ENCODE assay signal across 8 cellular contexts in the genomic region with DNA sequence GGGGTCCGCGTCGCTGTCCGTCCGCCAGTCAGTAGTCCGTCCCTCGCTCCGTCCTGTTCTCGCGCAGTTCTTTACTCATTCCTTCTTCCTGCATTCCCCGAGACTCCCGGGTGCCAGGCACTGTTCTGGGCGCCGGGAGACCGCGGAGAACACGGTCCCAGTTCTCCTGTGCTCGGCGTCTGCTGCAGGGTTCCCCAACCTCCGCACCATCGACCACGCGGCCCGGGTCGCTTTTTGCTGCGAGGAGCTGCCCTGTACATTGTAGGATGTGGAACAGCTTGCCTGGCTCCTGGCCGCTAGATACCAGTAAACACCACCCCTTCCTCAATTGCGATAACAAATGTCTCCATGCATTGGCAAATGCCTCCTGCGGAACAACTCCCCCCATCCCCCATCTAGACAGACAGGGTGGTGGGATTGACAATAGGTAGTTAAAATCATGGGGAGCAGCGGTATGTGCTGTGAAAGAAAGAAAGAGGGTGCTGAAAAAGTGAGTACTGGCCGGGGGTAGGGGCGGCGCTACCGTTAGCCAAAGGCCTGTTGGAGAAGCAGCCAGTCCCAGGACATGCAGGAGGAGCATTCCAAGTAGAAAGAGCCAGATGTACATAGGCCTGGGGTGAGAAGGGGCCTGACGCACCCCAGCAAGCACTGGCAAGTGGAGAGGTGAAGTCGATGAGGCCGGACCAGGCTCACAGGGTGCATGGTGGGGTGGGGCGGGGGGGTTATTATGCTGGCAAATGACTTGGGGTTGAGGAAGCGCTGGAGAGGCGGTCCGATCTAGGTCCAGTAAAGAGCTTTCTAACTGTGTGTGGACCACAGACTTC. TPM values are rescaled to one million over a fixed set of nuclear protein-coding genes. Genes with fewer than 3 reads are reported as not detected.
DNase-seq lines count a peak whose midpoint lies in the region; ATAC-seq and TF ChIP-seq lines count a peak whose summit lies in the region.

No MANE protein-coding gene starts in this region.

- peak overlapping the region; percentile 87 for H3K27ac Mint-ChIP-seq in activated CD4-positive, alpha-beta memory T cell treated with anti-CD3 and anti-CD28 coated beads for 36 hours

- in situ Hi-C loops in GM13977 (cut with MboI; ENCODE audit: low pct_unique_long_range_greater_than_20kb, low sequenced_read_pairs, unreplicated experiment), result no loop called here

- TF ChIP-seq CTCF in AG09309 (IDR thresholded peaks at IDR 0.05; ENCODE audit: control insufficient read depth, insufficient read depth, low read depth, low read length, missing control alignments), result no peak
- no peak for TF ChIP-seq CTCF in HCT116 (IDR thresholded peaks at IDR 0.05 in 2 of 3, conservative IDR thresholded peaks at IDR 0.05 in 1 of 3; ENCODE audit: borderline replicate concordance in 1 of 3, insufficient read depth in 1 of 3, low read depth in 2 of 3, low read length in 2 of 3)
- no peak for TF ChIP-seq CTCF in GM13977 (IDR thresholded peaks at IDR 0.05; ENCODE audit: extremely low read depth, insufficient read depth, missing control alignments)

- H3K27me3 ChIP-seq in HCT116 (ENCODE audit: insufficient read depth, low read length) (no peaks in the 10 kb centered on the region), rectal smooth muscle tissue (ENCODE audit: control insufficient read depth, insufficient read depth, low read length) (peaks cover 3% of the 10 kb centered on the region)

- H3K9me2 ChIP-seq in HCT116 (ENCODE audit: insufficient read depth), result no peaks in the 10 kb centered on the region

- POLR2A ChIA-PET in HCT116 (lab: Charles Lee), result interaction anchor here (0.7 to 1.8 kb wide), 42 partner anchors 8 to 867 kb away, joined by 3 to 21 read pairs (median 5); a partner anchor contains a TSS
- POLR2A ChIA-PET in activated CD4-positive, alpha-beta memory T cell treated with anti-CD3 and anti-CD28 coated beads for 36 hours (lab: Charles Lee), result interaction anchor here (0.7 to 4.0 kb wide), 20 partner anchors 11 to 376 kb away, joined by 3 to 26 read pairs (median 6); a partner anchor contains a TSS

- BruUV-seq in HCT116 (replicated peaks; lab: Mats Ljungman, UMichigan), result TSS peak; percentile 66

- no peaks in the 10 kb centered on the region for H3K9me3 Mint-ChIP-seq in activated CD4-positive, alpha-beta memory T cell treated with anti-CD3 and anti-CD28 coated beads for 36 hours

- peak overlapping the region; percentile 93 for H3K4me3 Mint-ChIP-seq in activated CD4-positive, alpha-beta memory T cell treated with anti-CD3 and anti-CD28 coated beads for 36 hours

- no peak for TF ChIP-seq RAD21 in HCT116 (IDR thresholded peaks at IDR 0.05; ENCODE audit: low read depth)

- H3K4me1 Mint-ChIP-seq in activated CD4-positive, alpha-beta memory T cell treated with anti-CD3 and anti-CD28 coated beads for 36 hours (ENCODE audit: low read depth), result peaks cover 39% of the 10 kb centered on the region

- peak overlapping the region; percentile 98 for H3K9ac ChIP-seq in HCT116 (ENCODE audit: low read length)
- peak overlapping the region; percentile 74 for H3K9ac ChIP-seq in rectal smooth muscle tissue (ENCODE audit: low read length)

- H3K4me3 ChIP-seq in AG09309 (ENCODE audit: control insufficient read depth, low read depth, low read length) (peak overlapping the region; percentile 87), HCT116 (replicated peaks in 1 of 2; ENCODE audit: low read depth in 1 of 2, low read length in 2 of 2) (peak overlapping the region; percentile 98 to 100), rectal smooth muscle tissue (ENCODE audit: low read length) (peak overlapping the region; percentile 87)

- DNase-seq in AG09309 (ENCODE audit: low read depth) (peak; percentile 23), HCT116 (ENCODE audit: low read depth, low spot score) (no peak), fibroblast of the conjunctiva (ENCODE audit: low read depth) (peak; percentile 49), GM13977 (ENCODE audit: low spot score) (no peak)
- peak; percentile 32 for DNase-seq in activated CD4-positive, alpha-beta memory T cell treated with anti-CD3 and anti-CD28 coated beads for 36 hours

- no peaks in the 10 kb centered on the region for H3K27me3 Mint-ChIP-seq in activated CD4-positive, alpha-beta memory T cell treated with anti-CD3 and anti-CD28 coated beads for 36 hours

- intact Hi-C loops in HCT116 (cut with micrococcal nuclease), result loop anchor here (5.0 kb wide), 1 partner anchor 866 kb away; a partner anchor contains a TSS
- intact Hi-C loops in activated CD4-positive, alpha-beta memory T cell treated with anti-CD3 and anti-CD28 coated beads for 36 hours (cut with micrococcal nuclease), result loop anchor here (5.0 kb wide), 1 partner anchor 111 kb away; a partner anchor contains a TSS

- RAD21 ChIA-PET in HCT116 (lab: Charles Lee; ENCODE audit: low non-redundant PET in 1 of 2, low total read pairs in 2 of 2, uncharacterized antibody in 2 of 2, unreplicated experiment in 2 of 2), result interaction anchor here in 1 of 2 experiments (0.7 kb wide), 1 partner anchor 16 kb away, joined by 3 read pairs; no protein-coding TSS in a partner anchor

- H3K36me3 ChIP-seq in HCT116 (ENCODE audit: control insufficient read depth in 1 of 2, insufficient read depth in 2 of 2, low read length in 2 of 2) (peaks cover 0 to 32% of the 10 kb centered on the region in 2 experiments; a peak in 2 of 4 replicates), rectal smooth muscle tissue (ENCODE audit: control insufficient read depth, insufficient read depth, low read length) (peaks cover 4% of the 10 kb centered on the region)

- ATAC-seq in HCT116 (no peak), GM21390 (IDR thresholded peaks at IDR 0.05; ENCODE audit: unreplicated experiment) (no peak), HG03095 (IDR thresholded peaks at IDR 0.05; ENCODE audit: unreplicated experiment) (no peak)

- CTCF ChIA-PET in HCT116 (lab: Charles Lee), result interaction anchor here (0.9 to 1.2 kb wide), 3 partner anchors 16 to 133 kb away, joined by 3 to 11 read pairs (median 5); a partner anchor contains a TSS
- CTCF ChIA-PET in activated CD4-positive, alpha-beta memory T cell treated with anti-CD3 and anti-CD28 coated beads for 36 hours (lab: Charles Lee), result interaction anchor here (0.8 to 1.9 kb wide), 10 partner anchors 9 to 451 kb away, joined by 3 to 11 read pairs (median 3); a partner anchor contains a TSS

- peak overlapping the region; percentile 97 for H3K4me2 ChIP-seq in HCT116 (ENCODE audit: low read length)

- H3K27ac ChIP-seq in HCT116 (ENCODE audit: low read depth, low read length) (peak overlapping the region; percentile 80), rectal smooth muscle tissue (ENCODE audit: low read depth, low read length) (peak overlapping the region; percentile 93)

- no peaks in the 10 kb centered on the region; the same call in 1 of the 2 replicates for H4K20me1 ChIP-seq in HCT116 (ENCODE audit: insufficient read depth)

- H3K79me2 ChIP-seq in HCT116 (ENCODE audit: insufficient read depth, low read length), result peaks cover 87% of the 10 kb centered on the region

- peaks cover 40% of the 10 kb centered on the region for H3K36me3 Mint-ChIP-seq in activated CD4-positive, alpha-beta memory T cell treated with anti-CD3 and anti-CD28 coated beads for 36 hours

- peaks cover 44 to 73% of the 10 kb centered on the region in 2 experiments for H3K4me1 ChIP-seq in HCT116 (ENCODE audit: control insufficient read depth in 1 of 2, insufficient read depth in 2 of 2, low read length in 2 of 2)
- H3K4me1 ChIP-seq in rectal smooth muscle tissue (ENCODE audit: control insufficient read depth, insufficient read depth, low read length), result peaks cover 53% of the 10 kb centered on the region

- no peak for TF ChIP-seq POLR2A in HCT116 (IDR thresholded peaks at IDR 0.05; ENCODE audit: borderline replicate concordance, extremely low read depth, insufficient read depth, insufficient read length)

- H3K9me3 ChIP-seq in HCT116 (ENCODE audit: control insufficient read depth in 1 of 2, insufficient read depth in 1 of 2, low read depth in 1 of 2, low read length in 2 of 2), result no peaks in the 10 kb centered on the region

- H2AFZ ChIP-seq in HCT116 (ENCODE audit: low read depth, low read length, poor library complexity, severe bottlenecking), result no peak overlapping the region

TF ChIP-seq in HCT116, 20 proteins besides CTCF, POLR2A, EP300 and RAD21 (continues in another document):
- TF ChIP-seq, protein P1, sequence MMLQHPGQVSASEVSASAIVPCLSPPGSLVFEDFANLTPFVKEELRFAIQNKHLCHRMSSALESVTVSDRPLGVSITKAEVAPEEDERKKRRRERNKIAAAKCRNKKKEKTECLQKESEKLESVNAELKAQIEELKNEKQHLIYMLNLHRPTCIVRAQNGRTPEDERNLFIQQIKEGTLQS (IDR thresholded peaks at IDR 0.05), result no peak
- no peak for TF ChIP-seq CBX3 (IDR thresholded peaks at IDR 0.05; ENCODE audit: low read depth)
- TF ChIP-seq CEBPB (IDR thresholded peaks at IDR 0.05; ENCODE audit: low read depth), result no peak
- no peak for TF ChIP-seq SIN3A (IDR thresholded peaks at IDR 0.05; ENCODE audit: low read depth)
- TF ChIP-seq TCF7L2 (IDR thresholded peaks at IDR 0.05; ENCODE audit: borderline replicate concordance, extremely low read depth, insufficient read depth, insufficient read length), result no peak
- TF ChIP-seq EZH2 (IDR thresholded peaks at IDR 0.05), result no peak
- no peak for TF ChIP-seq SRF (IDR thresholded peaks at IDR 0.05; ENCODE audit: low read depth)
- no peak for TF ChIP-seq ZFX (IDR thresholded peaks at IDR 0.05)

RNA-seq across cellular contexts. Expression of a gene that starts 0.7 kb away (rescaled TPM):
- 160 TPM for total RNA-seq in HCT116 (2021; ENCODE audit: unreplicated experiment)
- 125 and 134 TPM in 2 replicates for polyA plus RNA-seq in HCT116 (2012)
- 10 to 100 TPM; 77.1 to 80.3 TPM for total RNA-seq in activated CD4-positive, alpha-beta memory T cell treated with anti-CD3 and anti-CD28 coated beads for 36 hours

RNA-seq across cellular contexts. Expression of a gene that starts 7.8 kb away (rescaled TPM):
- total RNA-seq in HCT116 (2021; ENCODE audit: unreplicated experiment), result 44.9 TPM
- 43.9 and 46.7 TPM in 2 replicates for polyA plus RNA-seq in HCT116 (2012)
- total RNA-seq in activated CD4-positive, alpha-beta memory T cell treated with anti-CD3 and anti-CD28 coated beads for 36 hours, result under 1 TPM in 1 of 2 experiments, not detected in 1; 0.33 TPM

RNA-seq across cellular contexts. Expression of a gene that starts 20.5 kb away (rescaled TPM):
- 137 TPM for total RNA-seq in HCT116 (2021; ENCODE audit: unreplicated experiment)
- 109 and 142 TPM in 2 replicates for polyA plus RNA-seq in HCT116 (2012)
- total RNA-seq in activated CD4-positive, alpha-beta memory T cell treated with anti-CD3 and anti-CD28 coated beads for 36 hours, result 10 to 100 TPM; 56.7 to 59.4 TPM

RNA-seq across cellular contexts. Expression of a gene that starts 40.2 kb away (rescaled TPM):
- 5.9 TPM for total RNA-seq in HCT116 (2021; ENCODE audit: unreplicated experiment)
- polyA plus RNA-seq in HCT116 (2012), result 2.3 and 3.2 TPM in 2 replicates
- under 1 TPM; 0.36 to 0.83 TPM for total RNA-seq in activated CD4-positive, alpha-beta memory T cell treated with anti-CD3 and anti-CD28 coated beads for 36 hours

RNA-seq across cellular contexts. Expression of a gene that starts 49.0 kb away (rescaled TPM):
- total RNA-seq in HCT116 (2021; ENCODE audit: unreplicated experiment), result 58.7 TPM
- 90.9 and 100 TPM in 2 replicates for polyA plus RNA-seq in HCT116 (2012)
- 10 to 100 TPM; 49.7 to 50.4 TPM for total RNA-seq in activated CD4-positive, alpha-beta memory T cell treated with anti-CD3 and anti-CD28 coated beads for 36 hours

Comparison
In these comparisons a context has a peak if more than half of its experiments do, and no peak if none do; other contexts are left out.
1. DNase-seq: peak in AG09309 (single experiment), activated CD4-positive, alpha-beta memory T cell treated with anti-CD3 and anti-CD28 coated beads for 36 hours (single experiment) and fibroblast of the conjunctiva (single experiment); none in HCT116 (single experiment) and GM13977 (single experiment).
2. RNA of a gene that starts 7.8 kb away (total RNA-seq): 44.9 TPM in HCT116 (single experiment); 0.33 TPM in activated CD4-positive, alpha-beta memory T cell treated with anti-CD3 and anti-CD28 coated beads for 36 hours; every median in the first group is over 10 times any median in the second.
3. Peak in every context shown above with its lines, with median percentiles within 50 percentile points of each other: H3K4me3 ChIP-seq.